12 cellular contexts compared by ENCODE assay signal in the genomic region with DNA sequence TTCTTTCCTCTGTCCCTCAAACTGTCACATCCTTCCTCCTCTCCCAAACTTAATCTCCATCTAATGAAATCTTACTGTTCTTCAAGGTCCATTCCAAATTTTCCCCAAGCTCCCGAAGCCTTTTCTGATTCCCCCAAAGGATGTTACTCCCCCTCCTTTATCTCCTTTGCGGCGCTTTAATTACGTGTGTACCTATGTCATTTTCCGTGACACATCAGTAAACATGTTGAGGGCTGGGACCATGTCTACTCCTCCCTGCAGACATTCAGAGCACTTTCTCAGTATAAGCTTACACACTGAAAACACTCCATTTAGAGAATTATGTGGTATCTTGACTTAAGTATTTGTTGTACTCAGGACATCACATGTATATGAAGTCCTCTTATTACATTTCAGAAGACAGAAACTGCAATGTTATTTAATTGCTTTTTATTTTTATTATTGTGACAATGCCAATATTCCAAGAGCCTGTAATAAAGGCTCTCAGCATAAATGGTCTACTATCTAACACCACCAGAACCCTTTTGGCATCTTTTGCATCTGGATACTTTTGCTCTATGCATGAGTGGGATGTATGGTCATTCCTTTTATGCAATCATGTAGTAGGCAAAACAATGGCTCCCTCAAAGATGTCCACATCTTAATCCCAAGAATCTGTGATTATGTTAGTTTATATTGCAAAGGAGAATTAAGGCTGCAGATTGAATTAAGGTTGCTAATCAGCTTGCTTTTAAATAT. TPM values are rescaled to one million over a fixed set of nuclear protein-coding genes. Genes with fewer than 3 reads are reported as not detected.
DNase-seq lines count a peak whose midpoint lies in the region; ATAC-seq and TF ChIP-seq lines count a peak whose summit lies in the region.
"Had no signal": no experiment of that assay in that cellular context is flagged by ENCODE, and none has a peak within 500 bp of the region (broad histone marks: within the 10 kb centered on the region; RNA-seq: fewer than 3 reads in every experiment).

No MANE protein-coding gene starts in this region.

- POLR2A ChIA-PET in activated CD4-positive, alpha-beta memory T cell treated with anti-CD3 and anti-CD28 coated beads, Interleukin-2, amount 10 ng/mL, durations not matched to agents 7 days and 5 days (lab: Charles Lee): interaction anchor here (0.6 to 4.0 kb wide), 5 partner anchors 24 to 1701 kb away, joined by 3 to 77 read pairs (median 4); a partner anchor contains a TSS
- POLR2A ChIA-PET in naive thymus-derived CD4-positive, alpha-beta T cell (lab: Charles Lee): interaction anchor here (0.8 to 4.1 kb wide), 3 partner anchors 9 to 26 kb away, joined by 3 to 92 read pairs (median 4); a partner anchor contains a TSS
- POLR2A ChIA-PET in RWPE1 (lab: Yijun Ruan, JAX; ENCODE audit: low non-redundant PET): interaction anchor here (0.6 kb wide), 1 partner anchor 134 kb away, joined by 3 read pairs; no protein-coding TSS in a partner anchor

- H3K9me2 ChIP-seq in DOHH2 (replicated peaks; ENCODE audit: control insufficient read depth, low read length): no peaks in the 10 kb centered on the region

- intact Hi-C loops in naive thymus-derived CD4-positive, alpha-beta T cell (cut with micrococcal nuclease): loop anchor here (2.0 to 10.0 kb wide), 5 partner anchors 149 to 1701 kb away; a partner anchor contains a TSS
- intact Hi-C loops in vagina (cut with DNase I): no loop called here
- intact Hi-C loops in aorta (cut with DNase I): loop anchor here (2.0 to 10.0 kb wide), 2 partner anchors 121 to 127 kb away; a partner anchor contains a TSS

- H3K4me2 ChIP-seq in DOHH2 (ENCODE audit: low read length): peak overlapping the region; percentile 78

- no peaks in the 10 kb centered on the region for H3K27me3 Mint-ChIP-seq in activated CD4-positive, alpha-beta memory T cell treated with anti-CD3 and anti-CD28 coated beads, Interleukin-2, amount 10 ng/mL, durations not matched to agents 7 days and 5 days
- no peaks in the 10 kb centered on the region for H3K27me3 Mint-ChIP-seq in naive thymus-derived CD4-positive, alpha-beta T cell

- CTCF ChIA-PET in activated CD4-positive, alpha-beta memory T cell treated with anti-CD3 and anti-CD28 coated beads, Interleukin-2, amount 10 ng/mL, durations not matched to agents 7 days and 5 days (lab: Charles Lee): interaction anchor here (1.4 kb wide), 1 partner anchor 149 kb away, joined by 4 read pairs; no protein-coding TSS in a partner anchor
- CTCF ChIA-PET in naive thymus-derived CD4-positive, alpha-beta T cell (lab: Charles Lee): no interaction called here
- CTCF ChIA-PET in RWPE1 (lab: Yijun Ruan, JAX): no interaction called here

- H3K4me1 Mint-ChIP-seq in activated CD4-positive, alpha-beta memory T cell treated with anti-CD3 and anti-CD28 coated beads, Interleukin-2, amount 10 ng/mL, durations not matched to agents 7 days and 5 days: peaks cover 49% of the 10 kb centered on the region
- peaks cover 33 to 74% (median 55%) of the 10 kb centered on the region in 7 donors for H3K4me1 Mint-ChIP-seq in naive thymus-derived CD4-positive, alpha-beta T cell

- no peak for TF ChIP-seq POLR2A in vagina (IDR thresholded peaks at IDR 0.05)

- ATAC-seq in HG02610 (IDR thresholded peaks at IDR 0.05; ENCODE audit: unreplicated experiment) (peak; percentile 0), aorta (ENCODE audit: low FRiP score) (no peak), HG03521 (IDR thresholded peaks at IDR 0.05; ENCODE audit: unreplicated experiment) (no peak)
- ATAC-seq in naive thymus-derived CD4-positive, alpha-beta T cell: no peak
- ATAC-seq: body of pancreas, left lobe of liver, right lobe of liver had no signal

- peak overlapping the region; percentile 93 for H3K27ac Mint-ChIP-seq in activated CD4-positive, alpha-beta memory T cell treated with anti-CD3 and anti-CD28 coated beads, Interleukin-2, amount 10 ng/mL, durations not matched to agents 7 days and 5 days
- peak overlapping the region; percentile 89 to 100 (median 96) for H3K27ac Mint-ChIP-seq in naive thymus-derived CD4-positive, alpha-beta T cell

- peak overlapping the region; percentile 93 for H3K4me3 Mint-ChIP-seq in activated CD4-positive, alpha-beta memory T cell treated with anti-CD3 and anti-CD28 coated beads, Interleukin-2, amount 10 ng/mL, durations not matched to agents 7 days and 5 days
- peak overlapping the region; percentile 85 to 99 (median 94) for H3K4me3 Mint-ChIP-seq in naive thymus-derived CD4-positive, alpha-beta T cell

- H3K4me1 ChIP-seq in DOHH2 (ENCODE audit: control insufficient read depth, low read length) (peaks cover 23% of the 10 kb centered on the region), vagina (peaks cover 22% of the 10 kb centered on the region), aorta (ENCODE audit: control insufficient read depth in 1 of 2, insufficient read depth in 2 of 2, low read length in 2 of 2) (no peaks in the 10 kb centered on the region)
- H3K4me1 ChIP-seq in naive thymus-derived CD4-positive, alpha-beta T cell (ENCODE audit: control insufficient read depth in 2 of 2, insufficient read depth in 2 of 2, low read length in 2 of 2): peaks cover 18 to 22% of the 10 kb centered on the region in 2 donors

- H3K36me3 ChIP-seq in DOHH2 (ENCODE audit: control insufficient read depth, low read length) (no peaks in the 10 kb centered on the region), vagina (no peaks in the 10 kb centered on the region), aorta (ENCODE audit: control insufficient read depth in 1 of 2, insufficient read depth in 2 of 2, low read length in 1 of 2) (no peaks in the 10 kb centered on the region)
- H3K36me3 ChIP-seq in naive thymus-derived CD4-positive, alpha-beta T cell (ENCODE audit: control insufficient read depth in 2 of 3, insufficient read depth in 3 of 3, low read length in 3 of 3): peaks cover 0 to 6% (median 0%) of the 10 kb centered on the region in 3 experiments
- H3K36me3 ChIP-seq: right lobe of liver had no signal

- H3K4me3 ChIP-seq in DOHH2 (ENCODE audit: low read length): peak overlapping the region; percentile 75
- peak overlapping the region; percentile 76 for H3K4me3 ChIP-seq in naive thymus-derived CD4-positive, alpha-beta T cell (ENCODE audit: low read length)
- no peak overlapping the region for H3K4me3 ChIP-seq in vagina
- H3K4me3 ChIP-seq in aorta (ENCODE audit: low read length in 2 of 2): no peak overlapping the region

- no peaks in the 10 kb centered on the region for H3F3A ChIP-seq in DOHH2 (ENCODE audit: control insufficient read depth, insufficient read depth)

- H3K27ac ChIP-seq in DOHH2 (ENCODE audit: low read depth, low read length) (no peak overlapping the region), vagina (no peak overlapping the region), aorta (ENCODE audit: low read depth in 1 of 2, low read length in 2 of 2) (no peak overlapping the region), RWPE1 (no peak overlapping the region)
- H3K27ac ChIP-seq in naive thymus-derived CD4-positive, alpha-beta T cell (ENCODE audit: low read depth, low read length): peak overlapping the region; percentile 27

- H4K20me1 ChIP-seq in DOHH2 (ENCODE audit: control insufficient read depth, insufficient read depth, low read depth, low read length): no peaks in the 10 kb centered on the region

- H3K36me3 Mint-ChIP-seq in activated CD4-positive, alpha-beta memory T cell treated with anti-CD3 and anti-CD28 coated beads, Interleukin-2, amount 10 ng/mL, durations not matched to agents 7 days and 5 days (ENCODE audit: low read depth): peaks cover 42% of the 10 kb centered on the region
- peaks cover 0 to 28% (median 5%) of the 10 kb centered on the region in 5 donors for H3K36me3 Mint-ChIP-seq in naive thymus-derived CD4-positive, alpha-beta T cell

- H3K9me3 ChIP-seq in DOHH2 (ENCODE audit: control insufficient read depth, insufficient read depth, low read length) (no peaks in the 10 kb centered on the region), vagina (no peaks in the 10 kb centered on the region), aorta (ENCODE audit: control insufficient read depth, low read length) (no peaks in the 10 kb centered on the region)
- H3K9me3 ChIP-seq in naive thymus-derived CD4-positive, alpha-beta T cell (ENCODE audit: control insufficient read depth in 2 of 3, low read length in 3 of 3): no peaks in the 10 kb centered on the region
- H3K9me3 ChIP-seq: body of pancreas, right lobe of liver had no signal

- peaks cover 42% of the 10 kb centered on the region for H3K79me2 ChIP-seq in DOHH2 (ENCODE audit: control insufficient read depth, low read length)

- H3K9me3 Mint-ChIP-seq in activated CD4-positive, alpha-beta memory T cell treated with anti-CD3 and anti-CD28 coated beads, Interleukin-2, amount 10 ng/mL, durations not matched to agents 7 days and 5 days: no peaks in the 10 kb centered on the region
- H3K9me3 Mint-ChIP-seq in naive thymus-derived CD4-positive, alpha-beta T cell: peaks cover 0 to 1% (median 0%) of the 10 kb centered on the region in 11 donors

- TF ChIP-seq CTCF in DOHH2 (IDR thresholded peaks at IDR 0.05; ENCODE audit: low read depth, low read length, poor library complexity, severe bottlenecking) (no peak), vagina (IDR thresholded peaks at IDR 0.05) (no peak), RWPE1 (conservative IDR thresholded peaks at IDR 0.05; ENCODE audit: low read depth) (no peak)

- H3K27me3 ChIP-seq in DOHH2 (ENCODE audit: control insufficient read depth, low read length) (no peaks in the 10 kb centered on the region), vagina (no peaks in the 10 kb centered on the region), aorta (ENCODE audit: control insufficient read depth in 1 of 2, insufficient read depth in 2 of 2, low read length in 1 of 2) (no peaks in the 10 kb centered on the region)
- H3K27me3 ChIP-seq in naive thymus-derived CD4-positive, alpha-beta T cell (ENCODE audit: control insufficient read depth in 2 of 2, insufficient read depth in 2 of 2, low read length in 2 of 2): no peaks in the 10 kb centered on the region
- H3K27me3 ChIP-seq: body of pancreas, right lobe of liver had no signal

- DNase-seq in activated CD4-positive, alpha-beta memory T cell treated with anti-CD3 and anti-CD28 coated beads, Interleukin-2, amount 10 ng/mL, durations not matched to agents 7 days and 5 days: no peak
- peak in 1 of 9 donors; percentile 30 for DNase-seq in naive thymus-derived CD4-positive, alpha-beta T cell
- DNase-seq in vagina (ENCODE audit: extremely low spot score in 2 of 2): no peak
- no peak for DNase-seq in aorta
- DNase-seq in RWPE1 (ENCODE audit: low spot score): no peak
- DNase-seq: body of pancreas, foreskin fibroblast, right lobe of liver had no signal

- 85 to 92% methylated on average over 5 of the region's 5 CpGs for WGBS in aorta, 2 donors

RNA-seq across cellular contexts. Expression of a gene that starts 1.8 kb away (rescaled TPM):
- 10 to 100 TPM; 70.5 to 77.0 TPM for total RNA-seq in activated CD4-positive, alpha-beta memory T cell treated with anti-CD3 and anti-CD28 coated beads, Interleukin-2, amount 10 ng/mL, durations not matched to agents 7 days and 5 days
- 10 to 100 TPM; 14.9 to 69.9 (median 29.3) TPM for total RNA-seq in naive thymus-derived CD4-positive, alpha-beta T cell
- 10 to 100 TPM; 28.8 to 51.4 TPM for polyA plus RNA-seq in naive thymus-derived CD4-positive, alpha-beta T cell
- 9.3 TPM for total RNA-seq in vagina
- total RNA-seq in aorta: 10 to 100 TPM; 10.1 to 13.6 TPM
- polyA plus RNA-seq in aorta: 10 to 100 TPM; 10.2 to 24.9 TPM

RNA-seq across cellular contexts. Expression of a gene that starts 26.0 kb away (rescaled TPM):
- total RNA-seq in activated CD4-positive, alpha-beta memory T cell treated with anti-CD3 and anti-CD28 coated beads, Interleukin-2, amount 10 ng/mL, durations not matched to agents 7 days and 5 days: 1 to 10 TPM; 8.5 to 8.9 TPM
- total RNA-seq in naive thymus-derived CD4-positive, alpha-beta T cell: 10 to 100 TPM in 4 of 5 experiments, 1 to 10 TPM in 1; 6.4 to 19.2 (median 15.7) TPM
- polyA plus RNA-seq in naive thymus-derived CD4-positive, alpha-beta T cell: 1 to 10 TPM; 4.9 to 6.0 TPM
- total RNA-seq in vagina (3.9 TPM), aorta (10 to 100 TPM in 1 of 2 donors, 1 to 10 TPM in 1; 3.7 to 11.7 TPM)
- 10 to 100 TPM in 1 of 2 donors, 1 to 10 TPM in 1; 4.8 to 10.1 TPM for polyA plus RNA-seq in aorta

Comparison
In these comparisons a context has a peak if more than half of its experiments do, and no peak if none do; other contexts are left out.
1. H3K4me3 ChIP-seq: peak in DOHH2 (single experiment) and naive thymus-derived CD4-positive, alpha-beta T cell (single experiment); none in vagina (0 of 2) and aorta (0 of 2).